25 cellular contexts compared by ENCODE assay signal in the genomic region with DNA sequence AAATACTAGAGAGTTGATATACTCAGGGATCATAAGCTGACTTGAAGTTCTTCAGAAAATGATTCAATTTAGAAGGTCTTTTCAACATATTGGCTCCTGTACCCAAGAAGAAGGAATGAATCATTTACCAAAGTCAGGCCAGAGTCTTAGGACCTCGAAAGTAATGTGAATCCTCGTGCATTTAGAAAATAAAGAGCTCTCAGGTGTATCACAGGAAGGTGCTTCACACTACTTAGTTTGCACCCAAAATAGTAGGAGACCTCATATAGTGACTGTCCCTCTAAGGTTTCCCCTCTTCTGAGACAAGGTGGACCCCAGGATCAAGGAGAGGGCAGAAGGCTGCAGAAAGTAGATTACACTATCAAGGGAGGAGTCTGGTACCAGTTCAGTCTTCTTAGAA.
A peak's percentile ranks its signal among the peaks of the same experiment; 100 is the strongest.
DNase-seq lines count a peak whose midpoint lies in the region; ATAC-seq, FAIRE-seq and TF ChIP-seq lines count a peak whose summit lies in the region.
"Had no signal": no experiment of that assay in that cellular context is flagged by ENCODE, and none has a peak within 500 bp of the region (broad histone marks: within the 10 kb centered on the region; RNA-seq: fewer than 3 reads in every experiment).

No MANE protein-coding gene starts in this region.

- peak; percentile 95 for FAIRE-seq in GM19239 (lab: Jason Lieb, UNC)
- FAIRE-seq: islet of Langerhans had no signal

- BruUV-seq in OCI-LY7 (replicated peaks; lab: Mats Ljungman, UMichigan) = no TSS peak

- CTCF ChIA-PET in OCI-LY7 (lab: Charles Lee; ENCODE audit: unreplicated experiment) = no interaction called here
- CTCF ChIA-PET in RWPE1 (lab: Yijun Ruan, JAX) = no interaction called here

- H3K4me3 ChIP-seq in OCI-LY7 (ENCODE audit: low read depth, low read length, poor library complexity, severe bottlenecking) = no peak overlapping the region
- H3K4me3 ChIP-seq in tibial nerve = no peak overlapping the region
- no peak overlapping the region for H3K4me3 ChIP-seq in H7 (ENCODE audit: insufficient read depth, low read depth, low read length)
- H3K4me3 ChIP-seq: cardiac muscle cell, thyroid gland had no signal

- no peaks in the 10 kb centered on the region for H3K9me2 ChIP-seq in OCI-LY7 (ENCODE audit: insufficient read depth, low read length)
- H3K9me2 ChIP-seq: SK-N-SH had no signal

- ATAC-seq in GM21529 (IDR thresholded peaks at IDR 0.05; ENCODE audit: unreplicated experiment) (peak; percentile 69), HG03135 (IDR thresholded peaks at IDR 0.05; ENCODE audit: unreplicated experiment) (peak; percentile 56), HG03469 (IDR thresholded peaks at IDR 0.05; ENCODE audit: unreplicated experiment) (no peak)
- ATAC-seq: left ventricle myocardium superior; naive thymus-derived CD8-positive, alpha-beta T cell; stimulated activated naive CD8-positive, alpha-beta T cell treated with anti-CD3 and anti-CD28 coated beads, Interleukin-15, amount 100 ng/mL, for 72 hours had no signal

- no peaks in the 10 kb centered on the region for H3K36me3 ChIP-seq in OCI-LY7 (ENCODE audit: insufficient read depth, low read length)
- H3K36me3 ChIP-seq in tibial nerve = no peaks in the 10 kb centered on the region
- H3K36me3 ChIP-seq in H7 (replicated peaks; ENCODE audit: control insufficient read depth, insufficient read depth, low read length) = no peaks in the 10 kb centered on the region
- H3K36me3 ChIP-seq: cardiac muscle cell, thyroid gland, WERI-Rb-1 had no signal

- H3K27ac ChIP-seq in OCI-LY7 (ENCODE audit: low read depth, low read length, poor library complexity, severe bottlenecking) (no peak overlapping the region), RWPE1 (no peak overlapping the region), tibial nerve (no peak overlapping the region)
- H3K27ac ChIP-seq: cardiac muscle cell, thyroid gland, WERI-Rb-1 had no signal

- DNase-seq in GM19239 (ENCODE audit: insufficient read length, low spot score) = no peak
- DNase-seq in OCI-LY7 (ENCODE audit: low spot score) = peak; percentile 55
- no peak for DNase-seq in RWPE1 (ENCODE audit: low spot score)
- no peak for DNase-seq in tibial nerve (ENCODE audit: low spot score in 2 of 2)
- DNase-seq in H7 = no peak
- DNase-seq: activated CD4-positive, alpha-beta T cell treated with anti-CD3 and anti-CD28 coated beads, Interleukin-2, amount 50 U/mL, for 1 hour; aorta; C1 segment of cervical spinal cord; Caco-2; DMS79 treated with DMSO at 0.1 percent for 48 hours; KBM-7; left ventricle myocardium superior; naive thymus-derived CD8-positive, alpha-beta T cell; NCI-H1436 treated with DMSO at 0.1 percent for 48 hours; NCI-H510A; occipital lobe; SK-N-SH; stimulated activated naive CD8-positive, alpha-beta T cell treated with anti-CD3 and anti-CD28 coated beads, Interleukin-15, amount 100 ng/mL, for 72 hours; thyroid gland; WERI-Rb-1 had no signal

- no peaks in the 10 kb centered on the region for H3K79me2 ChIP-seq in OCI-LY7 (ENCODE audit: insufficient read depth, low read depth, low read length)

- peak overlapping the region; percentile 69 for H3K4me2 ChIP-seq in OCI-LY7 (ENCODE audit: low read length)
- H3K4me2 ChIP-seq: SK-N-SH had no signal

- intact Hi-C loops in OCI-LY7 (cut with micrococcal nuclease; ENCODE audit: unreplicated experiment) = no loop called here

- TF ChIP-seq CTCF in OCI-LY7 (conservative IDR thresholded peaks at IDR 0.05; ENCODE audit: low read length) = no peak
- TF ChIP-seq CTCF in RWPE1 (conservative IDR thresholded peaks at IDR 0.05; ENCODE audit: low read depth) = no peak
- no peak for TF ChIP-seq CTCF in tibial nerve (IDR thresholded peaks at IDR 0.05)

- no peak for TF ChIP-seq EP300 in tibial nerve (IDR thresholded peaks at IDR 0.05)

- H3K4me1 ChIP-seq in OCI-LY7 (ENCODE audit: insufficient read depth, low read length, poor library complexity, severe bottlenecking) = peaks cover 42% of the 10 kb centered on the region
- no peaks in the 10 kb centered on the region for H3K4me1 ChIP-seq in tibial nerve
- H3K4me1 ChIP-seq: Caco-2, thyroid gland had no signal

- no peak overlapping the region for H2AFZ ChIP-seq in OCI-LY7 (ENCODE audit: low read length)

- H3K27me3 ChIP-seq in tibial nerve (no peaks in the 10 kb centered on the region), H7 (ENCODE audit: control insufficient read depth, insufficient read depth, low read length) (no peaks in the 10 kb centered on the region)
- H3K27me3 ChIP-seq: cardiac muscle cell, thyroid gland had no signal

- no peaks in the 10 kb centered on the region for H4K20me1 ChIP-seq in OCI-LY7 (ENCODE audit: insufficient read depth, low read length)

- H3K9me3 ChIP-seq in OCI-LY7 (ENCODE audit: low read length) (no peaks in the 10 kb centered on the region), tibial nerve (no peaks in the 10 kb centered on the region)
- H3K9me3 ChIP-seq: Caco-2, SK-N-SH, thyroid gland had no signal

- no peak for TF ChIP-seq POLR2A in tibial nerve (IDR thresholded peaks at IDR 0.05)

- POLR2A ChIA-PET in OCI-LY7 (lab: Charles Lee) = interaction anchor here (0.6 to 0.9 kb wide), 3 partner anchors 10 to 1298 kb away, joined by 3 to 4 read pairs (median 3); no protein-coding TSS in a partner anchor
- POLR2A ChIA-PET in RWPE1 (lab: Yijun Ruan, JAX; ENCODE audit: low non-redundant PET) = no interaction called here

- 86 to 87% methylated on average over 2 of the region's 2 CpGs for WGBS in tibial nerve, 2 donors
